24 cellular contexts compared by ENCODE assay signal in the genomic region with DNA sequence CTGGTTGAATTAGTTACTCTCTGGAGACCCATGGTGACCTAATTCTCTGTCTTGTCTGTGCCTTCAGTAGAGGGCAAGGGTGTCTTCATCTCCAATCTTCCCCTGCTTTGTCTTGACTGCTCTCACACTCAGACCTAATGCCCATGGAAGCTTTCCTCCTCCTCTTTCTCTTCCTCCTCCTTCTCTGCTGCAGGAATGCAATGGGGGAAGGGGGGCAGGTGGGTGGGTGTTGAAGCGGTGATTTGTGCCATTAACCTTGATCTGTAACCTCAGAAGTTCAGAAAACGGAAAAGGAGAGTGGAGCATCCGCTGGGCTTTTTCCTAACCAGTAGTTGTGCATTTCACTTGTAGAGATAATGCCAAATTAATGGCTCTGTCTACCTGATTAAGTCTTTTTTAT.
A peak's percentile ranks its signal among the peaks of the same experiment; 100 is the strongest.
DNase-seq lines count a peak whose midpoint lies in the region; ATAC-seq and TF ChIP-seq lines count a peak whose summit lies in the region.
"Had no signal": no experiment of that assay in that cellular context is flagged by ENCODE, and none has a peak within 500 bp of the region (broad histone marks: within the 10 kb centered on the region; RNA-seq: fewer than 3 reads in every experiment).

No MANE protein-coding gene starts in this region.

- TF ChIP-seq CTCF in WTC11 (IDR thresholded peaks at IDR 0.05): no peak
- TF ChIP-seq CTCF in esophagus muscularis mucosa (IDR thresholded peaks at IDR 0.05): no peak
- TF ChIP-seq CTCF in spleen (IDR thresholded peaks at IDR 0.05 in 8 of 11, conservative IDR thresholded peaks at IDR 0.05 in 3 of 11): no peak

- POLR2A ChIA-PET in WTC11 (lab: Charles Lee): interaction anchor here (0.6 kb wide), 1 partner anchor 151 kb away, joined by 3 read pairs; no protein-coding TSS in a partner anchor
- POLR2A ChIA-PET in activated CD4-positive, alpha-beta T cell treated with anti-CD3 and anti-CD28 coated beads, Interleukin-2, amount 10 ng/mL, durations not matched to agents 7 days and 5 days (lab: Charles Lee): no interaction called here

- peaks cover 39% of the 10 kb centered on the region for H3K4me1 Mint-ChIP-seq in WTC11
- no peaks in the 10 kb centered on the region for H3K4me1 Mint-ChIP-seq in activated CD4-positive, alpha-beta T cell treated with anti-CD3 and anti-CD28 coated beads, Interleukin-2, amount 10 ng/mL, durations not matched to agents 7 days and 5 days
- H3K4me1 Mint-ChIP-seq: CD14-positive monocyte; CD8-positive, alpha-beta memory T cell had no signal

- intact Hi-C loops in esophagus muscularis mucosa (cut with DNase I): no loop called here
- intact Hi-C loops in spleen (cut with DNase I; ENCODE audit: low total_unique reads): no loop called here
- intact Hi-C loops in right cardiac atrium (cut with DNase I): no loop called here

- DNase-seq in WTC11 (ENCODE audit: low spot score) (no peak), esophagus muscularis mucosa (ENCODE audit: extremely low spot score) (peak; percentile 45), mesendoderm (peak; percentile 25), spleen (no peak), right cardiac atrium (no peak), T-helper 9 cell (no peak)
- DNase-seq in activated CD4-positive, alpha-beta T cell treated with anti-CD3 and anti-CD28 coated beads, Interleukin-2, amount 10 ng/mL, durations not matched to agents 7 days and 5 days: no peak
- DNase-seq: 8988T; ACHN; AML-193; BE2C; CD4-positive, alpha-beta T cell; CD8-positive, alpha-beta memory T cell; DMS 273 treated with DMSO at 0.1 percent for 48 hours; DMS79; EL; GDM1; GM23248; HFFc6 had no signal

- H3K4ac ChIP-seq in mesendoderm (ENCODE audit: low read depth, low read length): no peak overlapping the region

- H3K27me3 Mint-ChIP-seq in WTC11 (ENCODE audit: low read depth): no peaks in the 10 kb centered on the region; the same call in 1 of the 2 replicates
- no peaks in the 10 kb centered on the region for H3K27me3 Mint-ChIP-seq in activated CD4-positive, alpha-beta T cell treated with anti-CD3 and anti-CD28 coated beads, Interleukin-2, amount 10 ng/mL, durations not matched to agents 7 days and 5 days
- H3K27me3 Mint-ChIP-seq: CD4-positive, alpha-beta T cell; CD8-positive, alpha-beta memory T cell had no signal

- no peak overlapping the region for H3K27ac Mint-ChIP-seq in WTC11
- no peak overlapping the region for H3K27ac Mint-ChIP-seq in activated CD4-positive, alpha-beta T cell treated with anti-CD3 and anti-CD28 coated beads, Interleukin-2, amount 10 ng/mL, durations not matched to agents 7 days and 5 days
- H3K27ac Mint-ChIP-seq: CD14-positive monocyte; CD4-positive, alpha-beta T cell; CD8-positive, alpha-beta memory T cell; HFFc6 had no signal

- H3K36me3 ChIP-seq in esophagus muscularis mucosa (no peaks in the 10 kb centered on the region), mesendoderm (ENCODE audit: control insufficient read depth, insufficient read depth, low read length) (no peaks in the 10 kb centered on the region), spleen (no peaks in the 10 kb centered on the region)
- H3K36me3 ChIP-seq: BE2C; BLaER1 treated with 17β-estradiol and CSF1 and Interleukin-3, amounts not matched to agents 10 nM and 100 nM; HAP-1 had no signal

- H3K4me3 ChIP-seq in esophagus muscularis mucosa (no peak overlapping the region), mesendoderm (ENCODE audit: low read length) (no peak overlapping the region), spleen (no peak overlapping the region), right cardiac atrium (ENCODE audit: low read length) (no peak overlapping the region)
- H3K4me3 ChIP-seq: A549; BLaER1 treated with 17β-estradiol and CSF1 and Interleukin-3, amounts not matched to agents 10 nM and 100 nM; GM12878; GM23248; HAP-1 had no signal

- H2AK5ac ChIP-seq in mesendoderm (ENCODE audit: low read length): no peak overlapping the region

- H3K4me2 ChIP-seq in mesendoderm (ENCODE audit: low read length): no peak overlapping the region
- H3K4me2 ChIP-seq: A549; BLaER1 treated with 17β-estradiol and CSF1 and Interleukin-3, amounts not matched to agents 10 nM and 100 nM had no signal

- no peak overlapping the region for H4K5ac ChIP-seq in mesendoderm (ENCODE audit: low read length)

- TF ChIP-seq EP300 in esophagus muscularis mucosa (IDR thresholded peaks at IDR 0.05): no peak

- no peak overlapping the region for H4K8ac ChIP-seq in mesendoderm (ENCODE audit: low read depth, low read length)

- no peak overlapping the region for H2BK120ac ChIP-seq in mesendoderm (ENCODE audit: low read depth, low read length)

- H3K9me3 Mint-ChIP-seq in WTC11: peaks cover 4% of the 10 kb centered on the region; the same call in 1 of the 2 replicates
- H3K9me3 Mint-ChIP-seq in activated CD4-positive, alpha-beta T cell treated with anti-CD3 and anti-CD28 coated beads, Interleukin-2, amount 10 ng/mL, durations not matched to agents 7 days and 5 days: no peaks in the 10 kb centered on the region
- H3K9me3 Mint-ChIP-seq: HFFc6 had no signal

- H3K27me3 ChIP-seq in esophagus muscularis mucosa (no peaks in the 10 kb centered on the region), mesendoderm (ENCODE audit: insufficient read depth, low read length, poor library complexity) (no peaks in the 10 kb centered on the region), spleen (replicated peaks in 1 of 7) (no peaks in the 10 kb centered on the region), right cardiac atrium (ENCODE audit: control insufficient read depth, insufficient read depth) (no peaks in the 10 kb centered on the region)
- H3K27me3 ChIP-seq: BE2C; BLaER1 treated with 17β-estradiol and CSF1 and Interleukin-3, amounts not matched to agents 10 nM and 100 nM had no signal

- H3K56ac ChIP-seq in mesendoderm (ENCODE audit: low read length): no peak overlapping the region

- no peak overlapping the region for H2BK5ac ChIP-seq in mesendoderm (ENCODE audit: low read length)

- no peak overlapping the region for H3K18ac ChIP-seq in mesendoderm (ENCODE audit: low read length)

- no peaks in the 10 kb centered on the region for H3K36me3 Mint-ChIP-seq in WTC11
- no peaks in the 10 kb centered on the region for H3K36me3 Mint-ChIP-seq in activated CD4-positive, alpha-beta T cell treated with anti-CD3 and anti-CD28 coated beads, Interleukin-2, amount 10 ng/mL, durations not matched to agents 7 days and 5 days (ENCODE audit: low read depth)
- H3K36me3 Mint-ChIP-seq: CD14-positive monocyte had no signal

- H3K4me3 Mint-ChIP-seq in WTC11: no peak overlapping the region
- H3K4me3 Mint-ChIP-seq in activated CD4-positive, alpha-beta T cell treated with anti-CD3 and anti-CD28 coated beads, Interleukin-2, amount 10 ng/mL, durations not matched to agents 7 days and 5 days: no peak overlapping the region
- H3K4me3 Mint-ChIP-seq: CD14-positive monocyte; CD4-positive, alpha-beta T cell; CD8-positive, alpha-beta memory T cell; HFFc6 had no signal

- H3K27ac ChIP-seq in esophagus muscularis mucosa (replicated peaks in 1 of 4) (no peak overlapping the region), mesendoderm (ENCODE audit: low read depth, low read length) (no peak overlapping the region), spleen (peak overlapping the region; percentile 3 to 76 (median 50)), right cardiac atrium (ENCODE audit: low read length) (no peak overlapping the region)
- H3K27ac ChIP-seq: A549; BLaER1 treated with 17β-estradiol and CSF1 and Interleukin-3, amounts not matched to agents 10 nM and 100 nM; GM23248 had no signal

- H3K79me1 ChIP-seq in mesendoderm (ENCODE audit: low read length): no peaks in the 10 kb centered on the region

- H3K9ac ChIP-seq in mesendoderm (ENCODE audit: low read length): no peak overlapping the region
- H3K9ac ChIP-seq: BLaER1 treated with 17β-estradiol and CSF1 and Interleukin-3, amounts not matched to agents 10 nM and 100 nM; GM23248 had no signal

- no peak for TF ChIP-seq POLR2A in esophagus muscularis mucosa (IDR thresholded peaks at IDR 0.05; ENCODE audit: low read depth)
- no peak for TF ChIP-seq POLR2A in spleen (IDR thresholded peaks at IDR 0.05)

- H3K23ac ChIP-seq in mesendoderm (ENCODE audit: low read length): no peak overlapping the region

- ATAC-seq in WTC11 (peak; percentile 74), right cardiac atrium (no peak)
- ATAC-seq: A549, GM12878 had no signal

- no peaks in the 10 kb centered on the region for H3K9me3 ChIP-seq in esophagus muscularis mucosa
- H3K9me3 ChIP-seq in spleen: no peaks in the 10 kb centered on the region
- H3K9me3 ChIP-seq in right cardiac atrium (ENCODE audit: control insufficient read depth, low read length): no peaks in the 10 kb centered on the region
- H3K9me3 ChIP-seq: A549; BE2C; BLaER1 treated with 17β-estradiol and CSF1 and Interleukin-3, amounts not matched to agents 10 nM and 100 nM; HAP-1 had no signal

- CTCF ChIA-PET in WTC11 (lab: Charles Lee): interaction anchor here (1.2 kb wide), 1 partner anchor 24 kb away, joined by 3 read pairs; no protein-coding TSS in a partner anchor
- CTCF ChIA-PET in activated CD4-positive, alpha-beta T cell treated with anti-CD3 and anti-CD28 coated beads, Interleukin-2, amount 10 ng/mL, durations not matched to agents 7 days and 5 days (lab: Charles Lee): interaction anchor here (0.7 kb wide), 1 partner anchor 670 kb away, joined by 3 read pairs; no protein-coding TSS in a partner anchor

- H2BK15ac ChIP-seq in mesendoderm (replicated peaks; ENCODE audit: low read depth): no peak overlapping the region

- WGBS in esophagus muscularis mucosa: 79% methylated on average over 3 of the region's 3 CpGs
- WGBS in mesendoderm (ENCODE audit: extremely low coverage, insufficient coverage, low lambda C conversion rate): no CpG with 5 or more reads among the region's 3 CpGs
- 54 to 76% (median 66%) methylated on average over 3 of the region's 3 CpGs for WGBS in spleen, 5 donors
- 77% methylated on average over 3 of the region's 3 CpGs for WGBS in right cardiac atrium

- peaks cover 0 to 19% (median 15%) of the 10 kb centered on the region in 4 donors for H3K4me1 ChIP-seq in esophagus muscularis mucosa
- no peaks in the 10 kb centered on the region for H3K4me1 ChIP-seq in mesendoderm (ENCODE audit: control insufficient read depth, low read depth, low read length)
- H3K4me1 ChIP-seq in spleen: peaks cover 0 to 20% (median 2%) of the 10 kb centered on the region in 6 donors
- no peaks in the 10 kb centered on the region for H3K4me1 ChIP-seq in right cardiac atrium (ENCODE audit: control insufficient read depth, insufficient read depth, low read length)
- H3K4me1 ChIP-seq: A549; BE2C; BLaER1 treated with 17β-estradiol and CSF1 and Interleukin-3, amounts not matched to agents 10 nM and 100 nM; HAP-1 had no signal

- no peaks in the 10 kb centered on the region for H3K79me2 ChIP-seq in mesendoderm (ENCODE audit: control insufficient read depth, insufficient read depth, low read length)

TF ChIP-seq in WTC11, 78 proteins besides CTCF, POLR2A, EP300 and RAD21 (continues in another document):
- TF ChIP-seq CREM (CRISPR knock-in tag; IDR thresholded peaks at IDR 0.05) (no peak), TCF7 (CRISPR knock-in tag; IDR thresholded peaks at IDR 0.05; ENCODE audit: low read depth) (no peak), JUN (CRISPR knock-in tag; IDR thresholded peaks at IDR 0.05) (no peak)
- TF ChIP-seq, protein P1, sequence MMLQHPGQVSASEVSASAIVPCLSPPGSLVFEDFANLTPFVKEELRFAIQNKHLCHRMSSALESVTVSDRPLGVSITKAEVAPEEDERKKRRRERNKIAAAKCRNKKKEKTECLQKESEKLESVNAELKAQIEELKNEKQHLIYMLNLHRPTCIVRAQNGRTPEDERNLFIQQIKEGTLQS (CRISPR knock-in tag; conservative IDR thresholded peaks at IDR 0.05): no peak

Comparison
In these comparisons a context has a peak if more than half of its experiments do, and no peak if none do; other contexts are left out.
1. DNase-seq: peak in esophagus muscularis mucosa (single experiment) and mesendoderm (single experiment); none in WTC11 (single experiment), spleen (single experiment), right cardiac atrium (0 of 3), activated CD4-positive, alpha-beta T cell treated with anti-CD3 and anti-CD28 coated beads, Interleukin-2, amount 10 ng/mL, durations not matched to agents 7 days and 5 days (single experiment) and T-helper 9 cell (single experiment).
2. H3K27ac ChIP-seq: peak in spleen (8 of 8); none in esophagus muscularis mucosa (0 of 4), mesendoderm (single experiment) and right cardiac atrium (single experiment).